15 cellular contexts compared by ENCODE assay signal in genomic region chr10:47910486-47910885, GRCh38. TPM values are rescaled to one million over a fixed set of nuclear protein-coding genes. Genes with fewer than 3 reads are reported as not detected.
"Had no signal": no experiment of that assay in that cellular context is flagged by ENCODE, and none has a peak within 500 bp of the region (broad histone marks: within the 10 kb centered on the region; RNA-seq: fewer than 3 reads in every experiment).

No MANE protein-coding gene starts in this region.

RNA-seq across cellular contexts. Expression of gene NPY4R2, which starts 8.0 kb away (rescaled TPM):
- total RNA-seq: activated B cell treated with CpG ODN at 0.5 μM for 24 hours; activated CD4-positive, alpha-beta memory T cell treated with anti-CD3 and anti-CD28 coated beads for 36 hours; activated CD4-positive, alpha-beta T cell treated with anti-CD3 and anti-CD28 coated beads, Interleukin-2, amount 10 ng/mL, durations not matched to agents 24 days and 14 days; activated CD8-positive, alpha-beta memory T cell treated with anti-CD3 and anti-CD28 coated beads for 36 hours; activated CD8-positive, alpha-beta T cell treated with anti-CD3 and anti-CD28 coated beads for 36 hours; activated naive CD4-positive, alpha-beta T cell treated with anti-CD3 and anti-CD28 coated beads for 36 hours; activated naive CD4-positive, alpha-beta T cell treated with anti-CD3 and anti-CD28 coated beads, Interleukin-2, amount 50 U/mL, for 72 hours; activated naive CD8-positive, alpha-beta T cell treated with anti-CD3 and anti-CD28 coated beads for 36 hours; activated T-cell treated with anti-CD3 and anti-CD28 coated beads, Interleukin-2, amount 50 U/mL, for 4 hours; activated T-cell treated with anti-CD3 and anti-CD28 coated beads, Interleukin-2, amount 50 U/mL, for 72 hours; activated T-helper 1 cell treated with anti-CD3 and anti-CD28 coated beads, Interleukin-12 subunit alpha, Interleukin-12 subunit beta, Interleukin-2, Interleukin-4 antibody, amounts not matched to agents 30 ng/mL and 10 ng/mL and 1 ng/mL, durations not matched to agents 14 hours and 24 hours and 36 hours; activated T-helper 17 cell treated with anti-CD3 and anti-CD28 coated beads, Interleukin-2, amount 50 U/mL, for 72 hours; aorta; astrocyte; bronchial epithelial cell had no signal
